In genomic region chr2:48413676-48414075, GRCh38 we compare ENCODE assay signal across 15 cellular contexts.
"Had no signal": no experiment of that assay in that cellular context is flagged by ENCODE, and none has a peak within 500 bp of the region (broad histone marks: within the 10 kb centered on the region; RNA-seq: fewer than 3 reads in every experiment).

No MANE protein-coding gene starts in this region.

- H3K4me3 ChIP-seq: cardiac muscle cell, heart left ventricle, left lung, lung, right atrium auricular region had no signal

- ATAC-seq: heart left ventricle; stimulated activated naive CD8-positive, alpha-beta T cell treated with anti-CD3 and anti-CD28 coated beads, Interleukin-15, Interleukin-2, amounts not matched to agents 100 U/mL and 50 U/mL, for 24 hours had no signal

- H3K9me3 ChIP-seq: left lung, neutrophil, right atrium auricular region had no signal

- H3K27ac ChIP-seq: cardiac muscle cell, left lung, neutrophil, right atrium auricular region had no signal

- H3K36me3 ChIP-seq: cardiac muscle cell, heart left ventricle, left lung, neutrophil, right atrium auricular region had no signal

- H3K27me3 ChIP-seq: cardiac muscle cell, heart left ventricle, left lung, neutrophil, right atrium auricular region had no signal

- DNase-seq: cerebellar nuclear complex; heart left ventricle; islet precursor cell; left lung; mesendoderm; naive thymus-derived CD4-positive, alpha-beta T cell; nephron progenitor cell; small intestine; stimulated activated CD4-positive, alpha-beta T cell treated with anti-CD3 and anti-CD28 coated beads, Interleukin-2, amount 100 ng/mL, for 48 hours; stimulated activated naive CD8-positive, alpha-beta T cell treated with anti-CD3 and anti-CD28 coated beads, Interleukin-15, Interleukin-2, amounts not matched to agents 100 U/mL and 50 U/mL, for 24 hours; trophoblast cell had no signal
